Comparison of ENCODE assay signal across 41 cellular contexts in genomic region chr20:63431944-63432343, GRCh38. TPM values are rescaled to one million over a fixed set of nuclear protein-coding genes. Genes with fewer than 3 reads are reported as not detected.
"Had no signal": no experiment of that assay in that cellular context is flagged by ENCODE, and none has a peak within 500 bp of the region (broad histone marks: within the 10 kb centered on the region; RNA-seq: fewer than 3 reads in every experiment).

No MANE protein-coding gene starts in this region.

- H3K27ac Mint-ChIP-seq: activated CD4-positive, alpha-beta memory T cell treated with anti-CD3 and anti-CD28 coated beads for 36 hours; activated CD4-positive, alpha-beta T cell treated with anti-CD3 and anti-CD28 coated beads for 36 hours; activated CD4-positive, alpha-beta T cell treated with anti-CD3 and anti-CD28 coated beads, Interleukin-2, amount 10 ng/mL, durations not matched to agents 24 days and 14 days; activated CD8-positive, alpha-beta memory T cell treated with anti-CD3 and anti-CD28 coated beads, Interleukin-2, amount 10 ng/mL, durations not matched to agents 7 days and 5 days; activated CD8-positive, alpha-beta T cell treated with anti-CD3 and anti-CD28 coated beads, Interleukin-2, amount 10 ng/mL, durations not matched to agents 7 days and 5 days; activated naive CD4-positive, alpha-beta T cell treated with anti-CD3 and anti-CD28 coated beads for 36 hours; activated naive CD8-positive, alpha-beta T cell treated with anti-CD3 and anti-CD28 coated beads for 36 hours; activated naive CD8-positive, alpha-beta T cell treated with anti-CD3 and anti-CD28 coated beads, Interleukin-2, amount 50 U/mL, for 24 hours; activated T-helper 1 cell treated with anti-CD3 and anti-CD28 coated beads, Interleukin-12 subunit alpha, Interleukin-12 subunit beta, Interleukin-2, Interleukin-4 antibody, amounts not matched to agents 30 ng/mL and 10 ng/mL and 1 ng/mL, durations not matched to agents 14 hours and 24 hours and 36 hours; activated T-helper 2 cell treated with anti-CD3 and anti-CD28 coated beads, Interferon-gamma antibody, Interleukin-2, Interleukin-4, amounts not matched to agents 10 μg/mL and 5 μg/mL and 100 μg/mL, durations not matched to agents 14 hours and 24 hours and 36 hours; T-helper 17 cell; T-helper 2 cell treated with Interferon-gamma antibody and Interleukin-4, amounts not matched to agents 5 μg/mL and 100 μg/mL, for 36 hours had no signal

- H3K4me3 Mint-ChIP-seq: activated CD4-positive, alpha-beta memory T cell treated with anti-CD3 and anti-CD28 coated beads for 36 hours; activated CD4-positive, alpha-beta T cell treated with anti-CD3 and anti-CD28 coated beads for 36 hours; activated CD4-positive, alpha-beta T cell treated with anti-CD3 and anti-CD28 coated beads, Interleukin-2, amount 10 ng/mL, durations not matched to agents 24 days and 14 days; activated CD8-positive, alpha-beta memory T cell treated with anti-CD3 and anti-CD28 coated beads, Interleukin-2, amount 10 ng/mL, durations not matched to agents 7 days and 5 days; activated CD8-positive, alpha-beta T cell treated with anti-CD3 and anti-CD28 coated beads, Interleukin-2, amount 10 ng/mL, durations not matched to agents 7 days and 5 days; activated naive CD4-positive, alpha-beta T cell treated with anti-CD3 and anti-CD28 coated beads for 36 hours; activated naive CD4-positive, alpha-beta T cell treated with anti-CD3 and anti-CD28 coated beads, Interleukin-2, amount 50 U/mL, for 24 hours; activated naive CD8-positive, alpha-beta T cell treated with anti-CD3 and anti-CD28 coated beads for 36 hours; activated naive CD8-positive, alpha-beta T cell treated with anti-CD3 and anti-CD28 coated beads, Interleukin-2, amount 50 U/mL, for 24 hours; activated T-helper 1 cell treated with anti-CD3 and anti-CD28 coated beads, Interleukin-12 subunit alpha, Interleukin-12 subunit beta, Interleukin-2, Interleukin-4 antibody, amounts not matched to agents 30 ng/mL and 10 ng/mL and 1 ng/mL, durations not matched to agents 14 hours and 24 hours and 36 hours; T-helper 17 cell; T-helper 2 cell treated with Interferon-gamma antibody and Interleukin-4, amounts not matched to agents 5 μg/mL and 100 μg/mL, for 36 hours had no signal

- ATAC-seq: activated CD4-positive, alpha-beta T cell treated with anti-CD3 and anti-CD28 coated beads for 36 hours; activated CD8-positive, alpha-beta memory T cell treated with anti-CD3 and anti-CD28 coated beads, Interleukin-2, amount 10 ng/mL, durations not matched to agents 7 days and 5 days; activated CD8-positive, alpha-beta T cell treated with anti-CD3 and anti-CD28 coated beads, Interleukin-2, amount 10 ng/mL, durations not matched to agents 7 days and 5 days; activated naive CD8-positive, alpha-beta T cell treated with anti-CD3 and anti-CD28 coated beads, Interleukin-2, amount 50 U/mL, for 24 hours; body of pancreas; gastroesophageal sphincter; heart right ventricle; T-helper 17 cell had no signal

- H3K27me3 Mint-ChIP-seq: activated naive CD4-positive, alpha-beta T cell treated with anti-CD3 and anti-CD28 coated beads, Interleukin-2, amount 50 U/mL, for 24 hours had no signal

- H3K36me3 ChIP-seq: adrenal gland, cardiac muscle cell, colonic mucosa, esophagus squamous epithelium, gastroesophageal sphincter, heart right ventricle had no signal

- H3K4me1 ChIP-seq: adrenal gland, body of pancreas, colonic mucosa, esophagus squamous epithelium had no signal

- H3K27me3 ChIP-seq: adrenal gland, body of pancreas, cardiac muscle cell, colonic mucosa, dorsolateral prefrontal cortex had no signal

- H3K4me3 ChIP-seq: adrenal gland, body of pancreas, cardiac muscle cell, colonic mucosa, dorsolateral prefrontal cortex, esophagus squamous epithelium, gastroesophageal sphincter, heart right ventricle had no signal

- H3K27ac ChIP-seq: adrenal gland, body of pancreas, cardiac muscle cell, colonic mucosa, dorsolateral prefrontal cortex, epithelial cell of prostate, esophagus squamous epithelium, gastroesophageal sphincter, heart right ventricle, WERI-Rb-1 had no signal

- H3K9me3 Mint-ChIP-seq: activated CD4-positive, alpha-beta memory T cell treated with anti-CD3 and anti-CD28 coated beads for 36 hours; activated CD4-positive, alpha-beta T cell treated with anti-CD3 and anti-CD28 coated beads, Interleukin-2, amount 10 ng/mL, durations not matched to agents 24 days and 14 days; activated naive CD4-positive, alpha-beta T cell treated with anti-CD3 and anti-CD28 coated beads for 36 hours; activated naive CD4-positive, alpha-beta T cell treated with anti-CD3 and anti-CD28 coated beads, Interleukin-2, amount 50 U/mL, for 24 hours; activated naive CD8-positive, alpha-beta T cell treated with anti-CD3 and anti-CD28 coated beads for 36 hours; activated naive CD8-positive, alpha-beta T cell treated with anti-CD3 and anti-CD28 coated beads, Interleukin-2, amount 50 U/mL, for 24 hours; activated T-helper 2 cell treated with anti-CD3 and anti-CD28 coated beads, Interferon-gamma antibody, Interleukin-2, Interleukin-4, amounts not matched to agents 10 μg/mL and 5 μg/mL and 100 μg/mL, durations not matched to agents 14 hours and 24 hours and 36 hours; T-helper 2 cell treated with Interferon-gamma antibody and Interleukin-4, amounts not matched to agents 5 μg/mL and 100 μg/mL, for 36 hours had no signal

- H3K9me3 ChIP-seq: adrenal gland, body of pancreas, colonic mucosa, gastroesophageal sphincter, heart right ventricle had no signal

- DNase-seq: activated CD4-positive, alpha-beta memory T cell treated with anti-CD3 and anti-CD28 coated beads for 36 hours; activated CD4-positive, alpha-beta T cell treated with anti-CD3 and anti-CD28 coated beads for 36 hours; activated CD4-positive, alpha-beta T cell treated with anti-CD3 and anti-CD28 coated beads, Interleukin-2, amount 10 ng/mL, durations not matched to agents 24 days and 14 days; activated CD4-positive, CD25-positive, alpha-beta regulatory T cell; activated CD4-positive, CD25-positive, alpha-beta regulatory T cell treated with anti-CD3 and anti-CD28 coated beads, Interleukin-2, amount 50 U/mL, for 72 hours; activated CD8-positive, alpha-beta memory T cell treated with anti-CD3 and anti-CD28 coated beads, Interleukin-2, amount 10 ng/mL, durations not matched to agents 7 days and 5 days; activated CD8-positive, alpha-beta memory T cell treated with anti-CD3 and anti-CD28 coated beads, Interleukin-2, amount 50 U/mL, for 4 hours; activated CD8-positive, alpha-beta T cell treated with anti-CD3 and anti-CD28 coated beads, Interleukin-2, amount 10 ng/mL, durations not matched to agents 7 days and 5 days; activated effector memory CD4-positive, alpha-beta T cell treated with anti-CD3 and anti-CD28 coated beads, Interleukin-2, amount 50 U/mL, for 16 hours; activated naive CD4-positive, alpha-beta T cell treated with anti-CD3 and anti-CD28 coated beads for 36 hours; activated naive CD8-positive, alpha-beta T cell treated with anti-CD3 and anti-CD28 coated beads for 36 hours; activated naive CD8-positive, alpha-beta T cell treated with anti-CD3 and anti-CD28 coated beads, Interleukin-2, amount 50 U/mL, for 24 hours; activated T-cell treated with anti-CD3 and anti-CD28 coated beads, Interleukin-2, amount 50 U/mL, for 1 hour; activated T-cell treated with anti-CD3 and anti-CD28 coated beads, Interleukin-2, amount 50 U/mL, for 48 hours; adrenal gland; aorta; body of pancreas; central memory CD4-positive, alpha-beta T cell; cerebellar nuclear complex; colonic mucosa; dorsolateral prefrontal cortex; effector memory CD4-positive, alpha-beta T cell; esophagus squamous epithelium; foreskin melanocyte; heart right ventricle; hippocampal formation; T-helper 17 cell; T1000; WERI-Rb-1 had no signal

- H3K36me3 Mint-ChIP-seq: activated CD4-positive, alpha-beta memory T cell treated with anti-CD3 and anti-CD28 coated beads for 36 hours; activated CD8-positive, alpha-beta memory T cell treated with anti-CD3 and anti-CD28 coated beads, Interleukin-2, amount 10 ng/mL, durations not matched to agents 7 days and 5 days; activated naive CD4-positive, alpha-beta T cell treated with anti-CD3 and anti-CD28 coated beads, Interleukin-2, amount 50 U/mL, for 24 hours; activated naive CD8-positive, alpha-beta T cell treated with anti-CD3 and anti-CD28 coated beads for 36 hours had no signal

RNA-seq across cellular contexts. Expression of gene KCNQ2, which starts 40.5 kb away (rescaled TPM):
- total RNA-seq: activated CD4-positive, alpha-beta memory T cell treated with anti-CD3 and anti-CD28 coated beads for 36 hours; activated CD4-positive, alpha-beta T cell treated with anti-CD3 and anti-CD28 coated beads for 36 hours; activated CD4-positive, alpha-beta T cell treated with anti-CD3 and anti-CD28 coated beads, Interleukin-2, amount 10 ng/mL, durations not matched to agents 24 days and 14 days; activated CD8-positive, alpha-beta memory T cell treated with anti-CD3 and anti-CD28 coated beads for 36 hours; activated CD8-positive, alpha-beta T cell treated with anti-CD3 and anti-CD28 coated beads, Interleukin-2, amount 10 ng/mL, durations not matched to agents 7 days and 5 days; activated naive CD4-positive, alpha-beta T cell treated with anti-CD3 and anti-CD28 coated beads for 36 hours; activated T-helper 1 cell treated with anti-CD3 and anti-CD28 coated beads, Interleukin-12 subunit alpha, Interleukin-12 subunit beta, Interleukin-2, Interleukin-4 antibody, amounts not matched to agents 30 ng/mL and 10 ng/mL and 1 ng/mL, durations not matched to agents 14 hours and 24 hours and 36 hours; activated T-helper 2 cell treated with anti-CD3 and anti-CD28 coated beads, Interferon-gamma antibody, Interleukin-2, Interleukin-4, amounts not matched to agents 10 μg/mL and 5 μg/mL and 100 μg/mL, durations not matched to agents 14 hours and 24 hours and 36 hours; aorta; endothelial cell of umbilical vein; esophagus squamous epithelium; fibroblast of lung; fibroblast of villous mesenchyme; glomerular endothelial cell; T-helper 17 cell had no signal
- polyA plus RNA-seq: aorta, endothelial cell of umbilical vein, fibroblast of lung had no signal
